Comparison of ENCODE assay signal across 15 cellular contexts in the genomic region with DNA sequence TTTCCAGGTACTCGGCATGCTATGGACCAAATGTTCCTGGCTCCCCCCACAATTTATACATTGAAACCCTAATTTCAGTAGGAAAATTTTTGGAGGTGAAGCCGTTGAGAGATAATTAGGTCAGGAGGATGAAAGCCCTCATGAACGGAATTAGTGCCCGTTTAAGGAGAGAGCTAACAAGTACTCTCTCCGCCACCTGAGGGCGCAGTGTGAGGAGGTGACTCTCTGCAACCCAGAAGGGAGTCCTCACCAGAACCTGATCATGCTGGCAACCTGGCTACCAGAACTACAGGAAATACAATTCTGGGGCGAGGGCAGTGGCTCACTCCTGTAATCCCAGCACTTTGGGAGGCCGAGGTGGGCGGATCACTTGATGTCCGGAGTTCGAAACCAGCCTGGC.
DNase-seq lines count a peak whose midpoint lies in the region; ATAC-seq, FAIRE-seq and TF ChIP-seq lines count a peak whose summit lies in the region.
"Had no signal": no experiment of that assay in that cellular context is flagged by ENCODE, and none has a peak within 500 bp of the region (broad histone marks: within the 10 kb centered on the region; RNA-seq: fewer than 3 reads in every experiment).

No MANE protein-coding gene starts in this region.

- H3K4me1 Mint-ChIP-seq in activated CD8-positive, alpha-beta T cell treated with anti-CD3 and anti-CD28 coated beads for 36 hours (ENCODE audit: low read depth) = no peaks in the 10 kb centered on the region
- H3K4me1 Mint-ChIP-seq in activated CD8-positive, alpha-beta T cell treated with anti-CD3 and anti-CD28 coated beads, Interleukin-2, amount 10 ng/mL, durations not matched to agents 7 days and 5 days (ENCODE audit: low read depth) = no peaks in the 10 kb centered on the region
- no peaks in the 10 kb centered on the region for H3K4me1 Mint-ChIP-seq in activated T-helper 2 cell treated with anti-CD3 and anti-CD28 coated beads, Interferon-gamma antibody, Interleukin-2, Interleukin-4, amounts not matched to agents 10 μg/mL and 5 μg/mL and 100 μg/mL, durations not matched to agents 14 hours and 24 hours and 36 hours (ENCODE audit: low read depth)
- H3K4me1 Mint-ChIP-seq in activated T-cell treated with anti-CD3 and anti-CD28 coated beads, Interleukin-2, amount 50 U/mL, for 4 hours (ENCODE audit: low read depth) = no peaks in the 10 kb centered on the region
- H3K4me1 Mint-ChIP-seq: activated B cell treated with CpG ODN at 0.5 μM for 24 hours, IgD-negative memory B cell had no signal

- WGBS in small intestine, 3 donors = 83 to 87% (median 85%) methylated on average over 11 of the region's 11 CpGs

- no peak overlapping the region for H3K4me2 ChIP-seq in Loucy (ENCODE audit: low read depth, low read length, poor library complexity, severe bottlenecking)

- H3K9me3 ChIP-seq in Loucy (ENCODE audit: insufficient read depth, low read depth, low read length) (no peaks in the 10 kb centered on the region), small intestine (ENCODE audit: control insufficient read depth, low read depth) (no peaks in the 10 kb centered on the region)

- H3K4me3 Mint-ChIP-seq in activated CD8-positive, alpha-beta T cell treated with anti-CD3 and anti-CD28 coated beads for 36 hours = no peak overlapping the region
- no peak overlapping the region for H3K4me3 Mint-ChIP-seq in activated CD8-positive, alpha-beta T cell treated with anti-CD3 and anti-CD28 coated beads, Interleukin-2, amount 10 ng/mL, durations not matched to agents 7 days and 5 days
- no peak overlapping the region for H3K4me3 Mint-ChIP-seq in activated T-helper 2 cell treated with anti-CD3 and anti-CD28 coated beads, Interferon-gamma antibody, Interleukin-2, Interleukin-4, amounts not matched to agents 10 μg/mL and 5 μg/mL and 100 μg/mL, durations not matched to agents 14 hours and 24 hours and 36 hours (ENCODE audit: low read depth)
- H3K4me3 Mint-ChIP-seq in activated T-cell treated with anti-CD3 and anti-CD28 coated beads, Interleukin-2, amount 50 U/mL, for 4 hours = no peak overlapping the region
- H3K4me3 Mint-ChIP-seq: activated B cell treated with CpG ODN at 0.5 μM for 24 hours; IgD-negative memory B cell; stimulated activated naive CD8-positive, alpha-beta T cell treated with anti-CD3 and anti-CD28 coated beads, Interleukin-15, Interleukin-2, amounts not matched to agents 100 ng/mL and 50 ng/mL, for 24 hours had no signal

- FAIRE-seq in small intestine (lab: Jason Lieb, UNC) = no peak
- FAIRE-seq: colon had no signal

- DNase-seq in activated CD8-positive, alpha-beta T cell treated with anti-CD3 and anti-CD28 coated beads for 36 hours = peak; percentile 2
- no peak for DNase-seq in activated CD8-positive, alpha-beta T cell treated with anti-CD3 and anti-CD28 coated beads, Interleukin-2, amount 10 ng/mL, durations not matched to agents 7 days and 5 days
- DNase-seq in cerebellar cortex (ENCODE audit: low spot score) (peak; percentile 7), small intestine (peak; percentile 0)
- no peak for DNase-seq in activated T-helper 2 cell treated with anti-CD3 and anti-CD28 coated beads, Interferon-gamma antibody, Interleukin-2, Interleukin-4, amounts not matched to agents 10 μg/mL and 5 μg/mL and 100 μg/mL, durations not matched to agents 14 hours and 24 hours and 36 hours (ENCODE audit: low spot score)
- DNase-seq in activated T-cell treated with anti-CD3 and anti-CD28 coated beads, Interleukin-2, amount 50 U/mL, for 4 hours = no peak
- DNase-seq: activated B cell treated with CpG ODN at 0.5 μM for 24 hours; activated T-cell treated with anti-CD3 and anti-CD28 coated beads, Interleukin-2, amount 50 U/mL, for 1 hour; NCI-H345; Right ventricle myocardium superior had no signal

- H3F3A ChIP-seq in Loucy (ENCODE audit: low read depth) = no peaks in the 10 kb centered on the region

- H4K20me1 ChIP-seq in Loucy (ENCODE audit: insufficient read depth, low read length, poor library complexity, severe bottlenecking) = no peaks in the 10 kb centered on the region

- H3K27me3 Mint-ChIP-seq in activated CD8-positive, alpha-beta T cell treated with anti-CD3 and anti-CD28 coated beads for 36 hours = no peaks in the 10 kb centered on the region
- no peaks in the 10 kb centered on the region for H3K27me3 Mint-ChIP-seq in activated CD8-positive, alpha-beta T cell treated with anti-CD3 and anti-CD28 coated beads, Interleukin-2, amount 10 ng/mL, durations not matched to agents 7 days and 5 days (ENCODE audit: low read depth)
- H3K27me3 Mint-ChIP-seq in activated T-helper 2 cell treated with anti-CD3 and anti-CD28 coated beads, Interferon-gamma antibody, Interleukin-2, Interleukin-4, amounts not matched to agents 10 μg/mL and 5 μg/mL and 100 μg/mL, durations not matched to agents 14 hours and 24 hours and 36 hours (ENCODE audit: low read depth) = no peaks in the 10 kb centered on the region
- H3K27me3 Mint-ChIP-seq in activated T-cell treated with anti-CD3 and anti-CD28 coated beads, Interleukin-2, amount 50 U/mL, for 4 hours (ENCODE audit: low read depth) = no peaks in the 10 kb centered on the region
- H3K27me3 Mint-ChIP-seq: activated B cell treated with CpG ODN at 0.5 μM for 24 hours; IgD-negative memory B cell; stimulated activated naive CD8-positive, alpha-beta T cell treated with anti-CD3 and anti-CD28 coated beads, Interleukin-15, Interleukin-2, amounts not matched to agents 100 ng/mL and 50 ng/mL, for 24 hours had no signal

- H3K36me3 ChIP-seq in Loucy (ENCODE audit: insufficient read depth, low read length) = no peaks in the 10 kb centered on the region
- no peaks in the 10 kb centered on the region for H3K36me3 ChIP-seq in small intestine (ENCODE audit: control insufficient read depth in 2 of 2, insufficient read depth in 2 of 2, low read length in 2 of 2)

- H3K9me2 ChIP-seq in Loucy (replicated peaks; ENCODE audit: low read depth, low read length) = no peaks in the 10 kb centered on the region

- no peak overlapping the region for H3K27ac Mint-ChIP-seq in activated CD8-positive, alpha-beta T cell treated with anti-CD3 and anti-CD28 coated beads for 36 hours
- H3K27ac Mint-ChIP-seq in activated CD8-positive, alpha-beta T cell treated with anti-CD3 and anti-CD28 coated beads, Interleukin-2, amount 10 ng/mL, durations not matched to agents 7 days and 5 days = no peak overlapping the region
- H3K27ac Mint-ChIP-seq in activated T-helper 2 cell treated with anti-CD3 and anti-CD28 coated beads, Interferon-gamma antibody, Interleukin-2, Interleukin-4, amounts not matched to agents 10 μg/mL and 5 μg/mL and 100 μg/mL, durations not matched to agents 14 hours and 24 hours and 36 hours = no peak overlapping the region
- H3K27ac Mint-ChIP-seq: activated B cell treated with CpG ODN at 0.5 μM for 24 hours; IgD-negative memory B cell; stimulated activated naive CD8-positive, alpha-beta T cell treated with anti-CD3 and anti-CD28 coated beads, Interleukin-15, Interleukin-2, amounts not matched to agents 100 ng/mL and 50 ng/mL, for 24 hours had no signal

- H3K9ac ChIP-seq in Loucy (ENCODE audit: low read depth, low read length, poor library complexity, severe bottlenecking) = no peak overlapping the region

- TF ChIP-seq CTCF in activated CD8-positive, alpha-beta T cell treated with anti-CD3 and anti-CD28 coated beads for 36 hours (IDR thresholded peaks at IDR 0.05) = no peak
- peak; percentile 21; the same call in 1 of the 2 replicates for TF ChIP-seq CTCF in Loucy (conservative IDR thresholded peaks at IDR 0.05; ENCODE audit: low read length)

- H3K4me3 ChIP-seq in Loucy (ENCODE audit: low read length, poor library complexity, severe bottlenecking) = no peak overlapping the region
- no peak overlapping the region for H3K4me3 ChIP-seq in small intestine (ENCODE audit: low read depth in 1 of 2, low read length in 2 of 2)

- CTCF ChIA-PET in activated CD8-positive, alpha-beta T cell treated with anti-CD3 and anti-CD28 coated beads for 36 hours (lab: Charles Lee) = no interaction called here
- CTCF ChIA-PET in activated CD8-positive, alpha-beta T cell treated with anti-CD3 and anti-CD28 coated beads, Interleukin-2, amount 10 ng/mL, durations not matched to agents 7 days and 5 days (lab: Charles Lee) = no interaction called here

- H3K9me3 Mint-ChIP-seq in activated CD8-positive, alpha-beta T cell treated with anti-CD3 and anti-CD28 coated beads for 36 hours = no peaks in the 10 kb centered on the region
- H3K9me3 Mint-ChIP-seq in activated CD8-positive, alpha-beta T cell treated with anti-CD3 and anti-CD28 coated beads, Interleukin-2, amount 10 ng/mL, durations not matched to agents 7 days and 5 days (ENCODE audit: insufficient read depth) = peaks cover 8% of the 10 kb centered on the region
- peaks cover 32% of the 10 kb centered on the region for H3K9me3 Mint-ChIP-seq in activated T-helper 2 cell treated with anti-CD3 and anti-CD28 coated beads, Interferon-gamma antibody, Interleukin-2, Interleukin-4, amounts not matched to agents 10 μg/mL and 5 μg/mL and 100 μg/mL, durations not matched to agents 14 hours and 24 hours and 36 hours
- H3K9me3 Mint-ChIP-seq in activated T-cell treated with anti-CD3 and anti-CD28 coated beads, Interleukin-2, amount 50 U/mL, for 4 hours = peaks cover 6% of the 10 kb centered on the region

- no peaks in the 10 kb centered on the region for H3K27me3 ChIP-seq in Loucy (ENCODE audit: insufficient read depth, low read length, poor library complexity, severe bottlenecking)
- no peaks in the 10 kb centered on the region for H3K27me3 ChIP-seq in small intestine (ENCODE audit: control insufficient read depth in 2 of 2, insufficient read depth in 2 of 2, low read length in 2 of 2)

- H3K4me1 ChIP-seq in Loucy (ENCODE audit: insufficient read depth, low read length, poor library complexity, severe bottlenecking) (no peaks in the 10 kb centered on the region), small intestine (ENCODE audit: control insufficient read depth in 2 of 2, insufficient read depth in 1 of 2, low read depth in 1 of 2, low read length in 1 of 2) (no peaks in the 10 kb centered on the region)

- ATAC-seq in activated CD8-positive, alpha-beta T cell treated with anti-CD3 and anti-CD28 coated beads for 36 hours = no peak
- ATAC-seq in activated CD8-positive, alpha-beta T cell treated with anti-CD3 and anti-CD28 coated beads, Interleukin-2, amount 10 ng/mL, durations not matched to agents 7 days and 5 days = no peak
- ATAC-seq in activated T-cell treated with anti-CD3 and anti-CD28 coated beads, Interleukin-2, amount 50 U/mL, for 4 hours = no peak
- ATAC-seq in GM21528 (IDR thresholded peaks at IDR 0.05; ENCODE audit: low FRiP score, unreplicated experiment) = no peak

- no peaks in the 10 kb centered on the region for H3K36me3 Mint-ChIP-seq in activated CD8-positive, alpha-beta T cell treated with anti-CD3 and anti-CD28 coated beads for 36 hours (ENCODE audit: low read depth)
- no peaks in the 10 kb centered on the region for H3K36me3 Mint-ChIP-seq in activated CD8-positive, alpha-beta T cell treated with anti-CD3 and anti-CD28 coated beads, Interleukin-2, amount 10 ng/mL, durations not matched to agents 7 days and 5 days (ENCODE audit: low read depth)
- no peaks in the 10 kb centered on the region for H3K36me3 Mint-ChIP-seq in activated T-helper 2 cell treated with anti-CD3 and anti-CD28 coated beads, Interferon-gamma antibody, Interleukin-2, Interleukin-4, amounts not matched to agents 10 μg/mL and 5 μg/mL and 100 μg/mL, durations not matched to agents 14 hours and 24 hours and 36 hours (ENCODE audit: low read depth)
- no peaks in the 10 kb centered on the region for H3K36me3 Mint-ChIP-seq in activated T-cell treated with anti-CD3 and anti-CD28 coated beads, Interleukin-2, amount 50 U/mL, for 4 hours (ENCODE audit: insufficient read depth)
- H3K36me3 Mint-ChIP-seq: IgD-negative memory B cell had no signal

- POLR2A ChIA-PET in activated CD8-positive, alpha-beta T cell treated with anti-CD3 and anti-CD28 coated beads for 36 hours (lab: Charles Lee) = no interaction called here
- POLR2A ChIA-PET in activated CD8-positive, alpha-beta T cell treated with anti-CD3 and anti-CD28 coated beads, Interleukin-2, amount 10 ng/mL, durations not matched to agents 7 days and 5 days (lab: Charles Lee) = no interaction called here

- no peak overlapping the region for H3K27ac ChIP-seq in small intestine (ENCODE audit: low read depth in 1 of 2, low read length in 1 of 2)

- H2AFZ ChIP-seq in Loucy (ENCODE audit: low read length) = no peak overlapping the region

- intact Hi-C loops in activated CD8-positive, alpha-beta T cell treated with anti-CD3 and anti-CD28 coated beads for 36 hours (cut with micrococcal nuclease) = no loop called here
- intact Hi-C loops in activated T-helper 2 cell treated with anti-CD3 and anti-CD28 coated beads, Interferon-gamma antibody, Interleukin-2, Interleukin-4, amounts not matched to agents 10 μg/mL and 5 μg/mL and 100 μg/mL, durations not matched to agents 14 hours and 24 hours and 36 hours (cut with micrococcal nuclease) = no loop called here

- H3K79me2 ChIP-seq in Loucy (ENCODE audit: insufficient read depth, low read length) = no peaks in the 10 kb centered on the region

Comparison
In these comparisons a context has a peak if more than half of its experiments do, and no peak if none do; other contexts are left out.
1. DNase-seq: peak in activated CD8-positive, alpha-beta T cell treated with anti-CD3 and anti-CD28 coated beads for 36 hours (single experiment), cerebellar cortex (single experiment) and small intestine (single experiment); none in activated CD8-positive, alpha-beta T cell treated with anti-CD3 and anti-CD28 coated beads, Interleukin-2, amount 10 ng/mL, durations not matched to agents 7 days and 5 days (single experiment), activated T-helper 2 cell treated with anti-CD3 and anti-CD28 coated beads, Interferon-gamma antibody, Interleukin-2, Interleukin-4, amounts not matched to agents 10 μg/mL and 5 μg/mL and 100 μg/mL, durations not matched to agents 14 hours and 24 hours and 36 hours (single experiment) and activated T-cell treated with anti-CD3 and anti-CD28 coated beads, Interleukin-2, amount 50 U/mL, for 4 hours (single experiment).